Comparison of ENCODE assay signal across 1 cellular context in genomic region chrX:114181195-114181594, GRCh38.
TF ChIP-seq lines count a peak whose summit lies in the region.

No MANE protein-coding gene starts in this region.

TF ChIP-seq in SK-N-SH treated with all-trans-retinoic acid at 6 μM for 48 hours, 23 proteins besides CTCF, POLR2A, EP300 and RAD21 (continued from another document):
- no peak for TF ChIP-seq RARB (CRISPR knock-in tag; IDR thresholded peaks at IDR 0.05)
